In genomic region chr10:68604441-68604840, GRCh38 we compare ENCODE assay signal across 12 cellular contexts.
"Had no signal": no experiment of that assay in that cellular context is flagged by ENCODE, and none has a peak within 500 bp of the region (broad histone marks: within the 10 kb centered on the region; RNA-seq: fewer than 3 reads in every experiment).

No MANE protein-coding gene starts in this region.

- H3K9me3 Mint-ChIP-seq: activated naive CD4-positive, alpha-beta T cell treated with anti-CD3 and anti-CD28 coated beads, Interleukin-2, amount 10 ng/mL, durations not matched to agents 7 days and 5 days; activated T-helper 17 cell treated with anti-CD3 and anti-CD28 coated beads, Interleukin-2, amount 50 U/mL, for 72 hours; stimulated activated effector memory CD8-positive, alpha-beta T cell treated with anti-CD3 and anti-CD28 coated beads, Interleukin-12 subunit alpha, Interleukin-12 subunit beta, amount 100 ng/mL, for 72 hours had no signal

- H3K9ac ChIP-seq: parathyroid adenoma had no signal

- H3K4me3 ChIP-seq: adrenal gland, tibial nerve had no signal

- H3K27me3 ChIP-seq: adrenal gland, tibial nerve had no signal

- H3K27me3 Mint-ChIP-seq: activated naive CD4-positive, alpha-beta T cell treated with anti-CD3 and anti-CD28 coated beads, Interleukin-2, amount 10 ng/mL, durations not matched to agents 7 days and 5 days; activated T-helper 17 cell treated with anti-CD3 and anti-CD28 coated beads, Interleukin-2, amount 50 U/mL, for 72 hours had no signal

- H3K27ac Mint-ChIP-seq: activated naive CD4-positive, alpha-beta T cell treated with anti-CD3 and anti-CD28 coated beads, Interleukin-2, amount 10 ng/mL, durations not matched to agents 7 days and 5 days; activated T-helper 17 cell treated with anti-CD3 and anti-CD28 coated beads, Interleukin-2, amount 50 U/mL, for 72 hours; stimulated activated effector memory CD8-positive, alpha-beta T cell treated with anti-CD3 and anti-CD28 coated beads, Interleukin-12 subunit alpha, Interleukin-12 subunit beta, amount 100 ng/mL, for 72 hours had no signal

- H3K36me3 Mint-ChIP-seq: stimulated activated effector memory CD8-positive, alpha-beta T cell treated with anti-CD3 and anti-CD28 coated beads, Interleukin-12 subunit alpha, Interleukin-12 subunit beta, amount 100 ng/mL, for 72 hours had no signal

- ATAC-seq: activated T-helper 17 cell treated with anti-CD3 and anti-CD28 coated beads, Interleukin-2, amount 50 U/mL, for 72 hours; stimulated activated effector memory CD8-positive, alpha-beta T cell treated with anti-CD3 and anti-CD28 coated beads, Interleukin-12 subunit alpha, Interleukin-12 subunit beta, amount 100 ng/mL, for 72 hours had no signal

- H3K9me3 ChIP-seq: adrenal gland, tibial nerve had no signal

- H3K36me3 ChIP-seq: adrenal gland had no signal

- H2AFZ ChIP-seq: parathyroid adenoma had no signal

- H3K4me3 Mint-ChIP-seq: activated naive CD4-positive, alpha-beta T cell treated with anti-CD3 and anti-CD28 coated beads, Interleukin-2, amount 10 ng/mL, durations not matched to agents 7 days and 5 days; activated T-helper 17 cell treated with anti-CD3 and anti-CD28 coated beads, Interleukin-2, amount 50 U/mL, for 72 hours; stimulated activated effector memory CD8-positive, alpha-beta T cell treated with anti-CD3 and anti-CD28 coated beads, Interleukin-12 subunit alpha, Interleukin-12 subunit beta, amount 100 ng/mL, for 72 hours had no signal

- H3K27ac ChIP-seq: adrenal gland, parathyroid adenoma, tibial nerve, VCaP had no signal

- DNase-seq: activated CD4-positive, alpha-beta T cell treated with anti-CD3 and anti-CD28 coated beads for 4 hours; activated naive CD4-positive, alpha-beta T cell treated with anti-CD3 and anti-CD28 coated beads, Interleukin-2, amount 10 ng/mL, durations not matched to agents 7 days and 5 days; adrenal gland; kidney glomerular epithelial cell; retina; small intestine; T-helper 1 cell had no signal
